1 cellular context compared by ENCODE assay signal in genomic region chr11:68839054-68839865, GRCh38.
TF ChIP-seq lines count a peak whose summit lies in the region.

No MANE protein-coding gene starts in this region.

TF ChIP-seq in HepG2, 621 proteins besides CTCF, POLR2A, EP300 and RAD21 (continued from another document and continues in another):
- TF ChIP-seq ZNF337 (CRISPR knock-in tag; IDR thresholded peaks at IDR 0.05; ENCODE audit: borderline replicate concordance, low read depth) (0 out of 2 replicates have a peak, but pooled peaks have one; percentile 69), GFI1 (CRISPR knock-in tag; IDR thresholded peaks at IDR 0.05; ENCODE audit: borderline replicate concordance) (peak; percentile 64), MBD4 (IDR thresholded peaks at IDR 0.05; ENCODE audit: borderline replicate concordance, low read length) (no peak), ZNF282 (IDR thresholded peaks at IDR 0.05; ENCODE audit: partially characterized antibody) (no peak), ZNF441 (CRISPR knock-in tag; IDR thresholded peaks at IDR 0.05; ENCODE audit: borderline replicate concordance) (peak; percentile 73; the same call in 1 of the 2 replicates), HOXA3 (CRISPR knock-in tag; IDR thresholded peaks at IDR 0.05) (peak; percentile 79), HIC2 (CRISPR knock-in tag; IDR thresholded peaks at IDR 0.05; ENCODE audit: low read depth) (peak; percentile 85), NONO (IDR thresholded peaks at IDR 0.05) (no peak), NONO (CRISPR knock-in tag; conservative IDR thresholded peaks at IDR 0.05) (peak; percentile 59; the same call in 1 of the 2 replicates), ZMYM4 (CRISPR knock-in tag; IDR thresholded peaks at IDR 0.05) (peak; percentile 68), NCOR1 (IDR thresholded peaks at IDR 0.05; ENCODE audit: borderline replicate concordance, low read length) (peak; percentile 64; the same call in 1 of the 2 replicates), POGK (CRISPR knock-in tag; conservative IDR thresholded peaks at IDR 0.05) (no peak), ZNF777 (CRISPR knock-in tag; IDR thresholded peaks at IDR 0.05) (peak; percentile 71), ZNF350 (CRISPR knock-in tag; IDR thresholded peaks at IDR 0.05; ENCODE audit: borderline replicate concordance, low read depth) (no peak), FOXP1 (IDR thresholded peaks at IDR 0.05) (no peak), FOXP1 (CRISPR knock-in tag; IDR thresholded peaks at IDR 0.05) (peak; percentile 51; the same call in 1 of the 2 replicates), GLMP (CRISPR knock-in tag; IDR thresholded peaks at IDR 0.05; ENCODE audit: borderline replicate concordance) (no peak), ZSCAN29 (CRISPR knock-in tag; conservative IDR thresholded peaks at IDR 0.05) (0 out of 2 replicates have a peak, but pooled peaks have one; percentile 36), ZNF343 (CRISPR knock-in tag; IDR thresholded peaks at IDR 0.05) (no peak), AGO2 (optimal IDR thresholded peaks at IDR 0.05; ENCODE audit: low read depth, low read length) (peak; percentile 56), MED1 (CRISPR knock-in tag; IDR thresholded peaks at IDR 0.05) (peak; percentile 62; the same call in 1 of the 2 replicates), KAT8 (CRISPR knock-in tag; IDR thresholded peaks at IDR 0.05) (peak; percentile 47; the same call in 1 of the 2 replicates), NFRKB (IDR thresholded peaks at IDR 0.05) (no peak), MYPOP (CRISPR knock-in tag; IDR thresholded peaks at IDR 0.05) (peak; percentile 30; the same call in 1 of the 2 replicates), YEATS4 (CRISPR knock-in tag; IDR thresholded peaks at IDR 0.05; ENCODE audit: borderline replicate concordance) (peak; percentile 63; the same call in 1 of the 2 replicates), ZNF263 (CRISPR knock-in tag; IDR thresholded peaks at IDR 0.05) (no peak; the same call in 1 of the 2 replicates), TAF1 (CRISPR knock-in tag; IDR thresholded peaks at IDR 0.05) (peak; percentile 38; the same call in 1 of the 2 replicates), ZNF672 (CRISPR knock-in tag; IDR thresholded peaks at IDR 0.05) (no peak), SNAPC5 (CRISPR knock-in tag; IDR thresholded peaks at IDR 0.05; ENCODE audit: borderline replicate concordance) (no peak), HNRNPL (IDR thresholded peaks at IDR 0.05; ENCODE audit: low read depth, low read length) (peak; percentile 90; the same call in 1 of the 2 replicates), LBX2 (CRISPR knock-in tag; IDR thresholded peaks at IDR 0.05; ENCODE audit: borderline replicate concordance) (no peak), ZNF841 (CRISPR knock-in tag; IDR thresholded peaks at IDR 0.05; ENCODE audit: borderline replicate concordance) (no peak), ZNF468 (CRISPR knock-in tag; IDR thresholded peaks at IDR 0.05) (no peak), HOXA9 (CRISPR knock-in tag; IDR thresholded peaks at IDR 0.05; ENCODE audit: borderline replicate concordance) (no peak), ZNF34 (CRISPR knock-in tag; IDR thresholded peaks at IDR 0.05; ENCODE audit: borderline replicate concordance) (0 out of 2 replicates have a peak, but pooled peaks have one; percentile 40), MTA1 (CRISPR knock-in tag; IDR thresholded peaks at IDR 0.05; ENCODE audit: borderline replicate concordance) (peak; percentile 68; the same call in 1 of the 2 replicates), GTF2F1 (IDR thresholded peaks at IDR 0.05; ENCODE audit: low read length) (0 out of 2 replicates have a peak, but pooled peaks have one; percentile 35), ZNF160 (CRISPR knock-in tag; IDR thresholded peaks at IDR 0.05) (no peak), SMARCE1 (IDR thresholded peaks at IDR 0.05; ENCODE audit: borderline replicate concordance) (no peak), ZNF740 (CRISPR knock-in tag; IDR thresholded peaks at IDR 0.05) (no peak), ZBTB39 (CRISPR knock-in tag; IDR thresholded peaks at IDR 0.05) (0 out of 2 replicates have a peak, but pooled peaks have one; percentile 52), TBX3 (IDR thresholded peaks at IDR 0.05; ENCODE audit: borderline replicate concordance) (no peak), ZHX2 (IDR thresholded peaks at IDR 0.05; ENCODE audit: low read depth) (no peak), ZHX2 (CRISPR knock-in tag; IDR thresholded peaks at IDR 0.05; ENCODE audit: borderline replicate concordance) (no peak), RBFOX2 (IDR thresholded peaks at IDR 0.05; ENCODE audit: low read depth, low read length) (peak; percentile 89), ZBTB20 (CRISPR knock-in tag; IDR thresholded peaks at IDR 0.05; ENCODE audit: borderline replicate concordance, low read depth) (0 out of 2 replicates have a peak, but pooled peaks have one; percentile 20)
